ENCODE assay signal across 22 cellular contexts in genomic region chr4:119542575-119542974, GRCh38.
A peak's percentile ranks its signal among the peaks of the same experiment; 100 is the strongest.
DNase-seq lines count a peak whose midpoint lies in the region; ATAC-seq and TF ChIP-seq lines count a peak whose summit lies in the region.
"Had no signal": no experiment of that assay in that cellular context is flagged by ENCODE, and none has a peak within 500 bp of the region (broad histone marks: within the 10 kb centered on the region; RNA-seq: fewer than 3 reads in every experiment).

No MANE protein-coding gene starts in this region.

- no peak overlapping the region for H3K9ac ChIP-seq in parathyroid adenoma

- TF ChIP-seq CTCF in esophagus squamous epithelium (IDR thresholded peaks at IDR 0.05), result no peak
- TF ChIP-seq CTCF in parathyroid adenoma (IDR thresholded peaks at IDR 0.05), result no peak
- TF ChIP-seq CTCF in vagina (IDR thresholded peaks at IDR 0.05), result no peak
- no peak for TF ChIP-seq CTCF in omental fat pad (IDR thresholded peaks at IDR 0.05)

- TF ChIP-seq POLR2A in esophagus squamous epithelium (IDR thresholded peaks at IDR 0.05) (no peak), vagina (IDR thresholded peaks at IDR 0.05) (no peak)

- DNase-seq in esophagus squamous epithelium (lab: John Stamatoyannopoulos, UW) (no peak), vagina (ENCODE audit: extremely low spot score in 2 of 2) (no peak), omental fat pad (ENCODE audit: low spot score) (no peak), OCI-M1 (lab: John Stamatoyannopoulos, UW) (no peak)
- DNase-seq: Caco-2; CD8-positive, alpha-beta T cell; GDM1; GOT3; NCI-H1092; NCI-H1417 treated with DMSO at 0.1 percent for 48 hours; NCI-H1694 treated with DMSO at 0.1 percent for 48 hours; NCI-H2081; NCI-H2227 treated with DMSO at 0.1 percent for 48 hours; NCI-H526 treated with DMSO at 0.1 percent for 48 hours; RPMI8226; SHP77 had no signal

- H3K4me3 ChIP-seq in esophagus squamous epithelium, result no peak overlapping the region
- no peak overlapping the region for H3K4me3 ChIP-seq in parathyroid adenoma (ENCODE audit: low read depth, low read length)
- H3K4me3 ChIP-seq in vagina, result no peak overlapping the region
- H3K4me3 ChIP-seq: GM12878, HAP-1 had no signal

- H2AFZ ChIP-seq in parathyroid adenoma, result no peak overlapping the region

- H3K4me1 ChIP-seq in esophagus squamous epithelium (peaks cover 0 to 12% (median 0%) of the 10 kb centered on the region in 3 donors), parathyroid adenoma (peaks cover 3% of the 10 kb centered on the region), vagina (no peaks in the 10 kb centered on the region)
- H3K4me1 ChIP-seq: Caco-2, HAP-1 had no signal

- no peak overlapping the region for H3K4me2 ChIP-seq in parathyroid adenoma (ENCODE audit: low read length)

- ATAC-seq in omental fat pad (ENCODE audit: low FRiP score) (no peak), GM21576 (IDR thresholded peaks at IDR 0.05; ENCODE audit: unreplicated experiment) (no peak)
- ATAC-seq: CD8-positive, alpha-beta T cell; GM12878 had no signal

- no peaks in the 10 kb centered on the region for H3K79me2 ChIP-seq in parathyroid adenoma

- H3K36me3 ChIP-seq in esophagus squamous epithelium (no peaks in the 10 kb centered on the region), parathyroid adenoma (ENCODE audit: control insufficient read depth, insufficient read depth, low read length) (no peaks in the 10 kb centered on the region), vagina (peaks cover 0 to 20% of the 10 kb centered on the region in 2 donors)
- H3K36me3 ChIP-seq: HAP-1 had no signal

- intact Hi-C loops in esophagus squamous epithelium (cut with DNase I), result no loop called here
- intact Hi-C loops in vagina (cut with DNase I), result no loop called here

- no peaks in the 10 kb centered on the region for H3K27me3 ChIP-seq in esophagus squamous epithelium
- H3K27me3 ChIP-seq in parathyroid adenoma (ENCODE audit: control insufficient read depth, insufficient read depth, low read length), result no peaks in the 10 kb centered on the region
- H3K27me3 ChIP-seq in vagina, result no peaks in the 10 kb centered on the region

- H3K9me3 ChIP-seq in esophagus squamous epithelium (no peaks in the 10 kb centered on the region), parathyroid adenoma (ENCODE audit: control insufficient read depth, low read length) (no peaks in the 10 kb centered on the region), vagina (no peaks in the 10 kb centered on the region)
- H3K9me3 ChIP-seq: Caco-2, HAP-1 had no signal

- H3K27ac ChIP-seq in cingulate gyrus (ENCODE audit: low read depth, low read length) (peak overlapping the region; percentile 42), esophagus squamous epithelium (peak overlapping the region in 3 of 4 donors; percentile 18 to 71 (median 60)), parathyroid adenoma (peak overlapping the region; percentile 11), vagina (peak overlapping the region; percentile 34)
- H3K27ac ChIP-seq: C4-2B had no signal

- WGBS in esophagus squamous epithelium, 2 donors, result 76 to 82% methylated on average over 6 of the region's 6 CpGs
